16 cellular contexts compared by ENCODE assay signal in genomic region chr2:141317986-141318385, GRCh38.
"Had no signal": no experiment of that assay in that cellular context is flagged by ENCODE, and none has a peak within 500 bp of the region (broad histone marks: within the 10 kb centered on the region; RNA-seq: fewer than 3 reads in every experiment).

No MANE protein-coding gene starts in this region.

- DNase-seq: activated CD4-positive, alpha-beta T cell treated with anti-CD3 and anti-CD28 coated beads for 4 hours; activated CD8-positive, alpha-beta memory T cell treated with anti-CD3 and anti-CD28 coated beads, Interleukin-2, amount 50 U/mL, for 48 hours; activated CD8-positive, alpha-beta T cell treated with anti-CD3 and anti-CD28 coated beads for 36 hours; activated naive CD4-positive, alpha-beta T cell; effector memory CD8-positive, alpha-beta T cell; gastrocnemius medialis; kidney; left ventricle myocardium superior; ovary; stimulated activated CD4-positive, alpha-beta T cell treated with anti-CD3 and anti-CD28 coated beads, Interleukin-4, amount 100 ng/mL, for 4 hours; stomach; SW 1271; uterus had no signal

- H3K4me3 ChIP-seq: gastrocnemius medialis, ovary, stomach, uterus had no signal

- H3K27ac Mint-ChIP-seq: activated CD8-positive, alpha-beta T cell treated with anti-CD3 and anti-CD28 coated beads for 36 hours; dendritic cell treated with granulocyte-macrophage colony-stimulating factor and Interleukin-4, amounts not matched to agents 40 ng/mL and 50 ng/mL, for 4 days; effector memory CD8-positive, alpha-beta T cell; T-helper 2 cell treated with Interferon-gamma antibody and Interleukin-4, amounts not matched to agents 5 μg/mL and 100 μg/mL, for 36 hours had no signal

- H3K4me1 Mint-ChIP-seq: central memory CD8-positive, alpha-beta T cell had no signal

- ATAC-seq: activated CD8-positive, alpha-beta T cell treated with anti-CD3 and anti-CD28 coated beads for 36 hours; effector memory CD8-positive, alpha-beta T cell; gastrocnemius medialis; left ventricle myocardium superior had no signal

- H3K4me3 Mint-ChIP-seq: activated CD8-positive, alpha-beta T cell treated with anti-CD3 and anti-CD28 coated beads for 36 hours; central memory CD8-positive, alpha-beta T cell; dendritic cell treated with granulocyte-macrophage colony-stimulating factor and Interleukin-4, amounts not matched to agents 40 ng/mL and 50 ng/mL, for 4 days; effector memory CD8-positive, alpha-beta T cell; T-helper 2 cell treated with Interferon-gamma antibody and Interleukin-4, amounts not matched to agents 5 μg/mL and 100 μg/mL, for 36 hours had no signal

- H3K27me3 Mint-ChIP-seq: activated CD8-positive, alpha-beta T cell treated with anti-CD3 and anti-CD28 coated beads for 36 hours; central memory CD8-positive, alpha-beta T cell; dendritic cell treated with granulocyte-macrophage colony-stimulating factor and Interleukin-4, amounts not matched to agents 40 ng/mL and 50 ng/mL, for 4 days; effector memory CD8-positive, alpha-beta T cell had no signal
